ENCODE assay signal across 42 cellular contexts in the genomic region with DNA sequence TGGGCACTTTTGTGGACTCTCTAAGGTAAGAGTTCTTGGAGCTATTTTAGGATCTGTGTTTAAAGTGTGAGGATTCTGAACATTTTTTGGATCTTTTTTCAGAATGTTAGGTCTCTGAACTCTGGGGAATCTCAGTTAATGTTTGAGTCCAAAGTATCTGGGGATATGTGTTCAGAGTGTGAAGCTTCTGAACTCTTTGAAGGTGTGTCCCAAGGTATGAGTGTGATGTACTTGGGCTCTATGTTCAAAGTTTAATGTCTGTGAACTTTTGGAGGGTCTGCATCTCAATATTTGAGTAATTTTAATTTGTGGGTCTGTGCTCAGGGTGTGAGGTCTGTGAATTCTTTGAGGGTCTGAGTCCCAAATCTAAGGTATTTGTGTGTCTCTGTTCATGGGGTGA. TPM values are rescaled to one million over a fixed set of nuclear protein-coding genes. Genes with fewer than 3 reads are reported as not detected.
"Had no signal": no experiment of that assay in that cellular context is flagged by ENCODE, and none has a peak within 500 bp of the region (broad histone marks: within the 10 kb centered on the region; RNA-seq: fewer than 3 reads in every experiment).

No MANE protein-coding gene starts in this region.

- H3K9me3 ChIP-seq: adrenal gland, ascending aorta, body of pancreas had no signal

- H3K36me3 ChIP-seq: adrenal gland, ascending aorta, brain microvascular endothelial cell, breast epithelium, cardiac muscle cell had no signal

- H3K27ac ChIP-seq: adrenal gland, ascending aorta, body of pancreas, brain microvascular endothelial cell, breast epithelium, cardiac muscle cell had no signal

- H3K4me3 ChIP-seq: adrenal gland, ascending aorta, body of pancreas, breast epithelium, cardiac muscle cell had no signal

- ATAC-seq: activated naive CD4-positive, alpha-beta T cell treated with anti-CD3 and anti-CD28 coated beads, Interleukin-2, amount 50 U/mL, for 72 hours; activated naive CD8-positive, alpha-beta T cell treated with anti-CD3 and anti-CD28 coated beads, Interleukin-2, amount 50 U/mL, for 24 hours; activated T-cell treated with anti-CD3 and anti-CD28 coated beads, Interleukin-2, amount 50 U/mL, for 4 hours; activated T-cell treated with anti-CD3 and anti-CD28 coated beads, Interleukin-2, amount 50 U/mL, for 72 hours; activated T-helper 17 cell treated with anti-CD3 and anti-CD28 coated beads, Interleukin-2, amount 50 U/mL, for 72 hours; body of pancreas had no signal

- H3K4me1 ChIP-seq: adrenal gland, ascending aorta, body of pancreas, breast epithelium had no signal

- H3K36me3 Mint-ChIP-seq: activated naive CD4-positive, alpha-beta T cell treated with anti-CD3 and anti-CD28 coated beads, Interleukin-2, amount 10 ng/mL, durations not matched to agents 7 days and 5 days; activated naive CD4-positive, alpha-beta T cell treated with anti-CD3 and anti-CD28 coated beads, Interleukin-2, amount 50 U/mL, for 24 hours; activated naive CD4-positive, alpha-beta T cell treated with anti-CD3 and anti-CD28 coated beads, Interleukin-2, amount 50 U/mL, for 72 hours; activated naive CD8-positive, alpha-beta T cell; activated naive CD8-positive, alpha-beta T cell treated with anti-CD3 and anti-CD28 coated beads for 36 hours; activated naive CD8-positive, alpha-beta T cell treated with anti-CD3 and anti-CD28 coated beads, Interleukin-2, amount 10 ng/mL, durations not matched to agents 7 days and 5 days; brain had no signal

- H3K9me3 Mint-ChIP-seq: activated naive CD4-positive, alpha-beta T cell treated with anti-CD3 and anti-CD28 coated beads for 36 hours; activated naive CD4-positive, alpha-beta T cell treated with anti-CD3 and anti-CD28 coated beads, Interleukin-2, amount 10 ng/mL, durations not matched to agents 7 days and 5 days; activated naive CD4-positive, alpha-beta T cell treated with anti-CD3 and anti-CD28 coated beads, Interleukin-2, amount 50 U/mL, for 24 hours; activated naive CD4-positive, alpha-beta T cell treated with anti-CD3 and anti-CD28 coated beads, Interleukin-2, amount 50 U/mL, for 72 hours; activated naive CD8-positive, alpha-beta T cell treated with anti-CD3 and anti-CD28 coated beads, Interleukin-2, amount 10 ng/mL, durations not matched to agents 7 days and 5 days; activated naive CD8-positive, alpha-beta T cell treated with anti-CD3 and anti-CD28 coated beads, Interleukin-2, amount 50 U/mL, for 24 hours; activated T-cell treated with anti-CD3 and anti-CD28 coated beads, Interleukin-2, amount 50 U/mL, for 24 hours; activated T-cell treated with anti-CD3 and anti-CD28 coated beads, Interleukin-2, amount 50 U/mL, for 4 hours; activated T-cell treated with anti-CD3 and anti-CD28 coated beads, Interleukin-2, amount 50 U/mL, for 72 hours; activated T-helper 1 cell treated with anti-CD3 and anti-CD28 coated beads, Interleukin-12 subunit alpha, Interleukin-12 subunit beta, Interleukin-2, Interleukin-4 antibody, amounts not matched to agents 30 ng/mL and 10 ng/mL and 1 ng/mL, durations not matched to agents 14 hours and 24 hours and 36 hours; activated T-helper 17 cell treated with anti-CD3 and anti-CD28 coated beads, Interleukin-2, amount 50 U/mL, for 72 hours; activated T-helper 2 cell treated with anti-CD3 and anti-CD28 coated beads, Interferon-gamma antibody, Interleukin-2, Interleukin-4, amounts not matched to agents 10 μg/mL and 5 μg/mL and 100 μg/mL, durations not matched to agents 14 hours and 24 hours and 36 hours; central memory CD8-positive, alpha-beta T cell had no signal

- H3K27ac Mint-ChIP-seq: activated naive CD4-positive, alpha-beta T cell treated with anti-CD3 and anti-CD28 coated beads for 36 hours; activated naive CD4-positive, alpha-beta T cell treated with anti-CD3 and anti-CD28 coated beads, Interleukin-2, amount 10 ng/mL, durations not matched to agents 7 days and 5 days; activated naive CD4-positive, alpha-beta T cell treated with anti-CD3 and anti-CD28 coated beads, Interleukin-2, amount 50 U/mL, for 24 hours; activated naive CD4-positive, alpha-beta T cell treated with anti-CD3 and anti-CD28 coated beads, Interleukin-2, amount 50 U/mL, for 72 hours; activated naive CD8-positive, alpha-beta T cell; activated naive CD8-positive, alpha-beta T cell treated with anti-CD3 and anti-CD28 coated beads for 36 hours; activated naive CD8-positive, alpha-beta T cell treated with anti-CD3 and anti-CD28 coated beads, Interleukin-2, amount 10 ng/mL, durations not matched to agents 7 days and 5 days; activated naive CD8-positive, alpha-beta T cell treated with anti-CD3 and anti-CD28 coated beads, Interleukin-2, amount 50 U/mL, for 24 hours; activated T-cell treated with anti-CD3 and anti-CD28 coated beads, Interleukin-2, amount 50 U/mL, for 24 hours; activated T-cell treated with anti-CD3 and anti-CD28 coated beads, Interleukin-2, amount 50 U/mL, for 72 hours; activated T-helper 1 cell treated with anti-CD3 and anti-CD28 coated beads, Interleukin-12 subunit alpha, Interleukin-12 subunit beta, Interleukin-2, Interleukin-4 antibody, amounts not matched to agents 30 ng/mL and 10 ng/mL and 1 ng/mL, durations not matched to agents 14 hours and 24 hours and 36 hours; activated T-helper 17 cell treated with anti-CD3 and anti-CD28 coated beads, Interleukin-2, amount 50 U/mL, for 72 hours; activated T-helper 2 cell treated with anti-CD3 and anti-CD28 coated beads, Interferon-gamma antibody, Interleukin-2, Interleukin-4, amounts not matched to agents 10 μg/mL and 5 μg/mL and 100 μg/mL, durations not matched to agents 14 hours and 24 hours and 36 hours; brain had no signal

- DNase-seq: activated effector memory CD4-positive, alpha-beta T cell treated with anti-CD3 and anti-CD28 coated beads, Interleukin-2, amount 50 U/mL, for 16 hours; activated effector memory CD4-positive, alpha-beta T cell treated with Interleukin-2 at 50 U/mL for 16 hours; activated gamma-delta T cell; activated gamma-delta T cell treated with Interleukin-2 at 50 U/mL for 16 hours; activated naive CD4-positive, alpha-beta T cell; activated naive CD4-positive, alpha-beta T cell treated with anti-CD3 and anti-CD28 coated beads for 36 hours; activated naive CD4-positive, alpha-beta T cell treated with anti-CD3 and anti-CD28 coated beads, Interleukin-2, amount 10 ng/mL, durations not matched to agents 7 days and 5 days; activated naive CD4-positive, alpha-beta T cell treated with anti-CD3 and anti-CD28 coated beads, Interleukin-2, amount 50 U/mL, for 16 hours; activated naive CD4-positive, alpha-beta T cell treated with Interleukin-2 at 50 U/mL for 16 hours; activated naive CD8-positive, alpha-beta T cell treated with anti-CD3 and anti-CD28 coated beads for 36 hours; activated naive CD8-positive, alpha-beta T cell treated with anti-CD3 and anti-CD28 coated beads, Interleukin-2, amount 10 ng/mL, durations not matched to agents 7 days and 5 days; activated naive CD8-positive, alpha-beta T cell treated with anti-CD3 and anti-CD28 coated beads, Interleukin-2, amount 50 U/mL, for 24 hours; activated T-cell treated with anti-CD3 and anti-CD28 coated beads, Interleukin-2, amount 50 U/mL, for 1 hour; activated T-cell treated with anti-CD3 and anti-CD28 coated beads, Interleukin-2, amount 50 U/mL, for 24 hours; activated T-cell treated with anti-CD3 and anti-CD28 coated beads, Interleukin-2, amount 50 U/mL, for 4 hours; activated T-cell treated with anti-CD3 and anti-CD28 coated beads, Interleukin-2, amount 50 U/mL, for 48 hours; activated T-cell treated with anti-CD3 and anti-CD28 coated beads, Interleukin-2, amount 50 U/mL, for 72 hours; adrenal gland; amniotic stem cell; amygdala; anterior cingulate cortex; aorta; body of pancreas; brain microvascular endothelial cell; central memory CD4-positive, alpha-beta T cell; cerebellar nuclear complex had no signal

- H3K4me1 Mint-ChIP-seq: activated naive CD4-positive, alpha-beta T cell treated with anti-CD3 and anti-CD28 coated beads, Interleukin-2, amount 10 ng/mL, durations not matched to agents 7 days and 5 days; activated naive CD4-positive, alpha-beta T cell treated with anti-CD3 and anti-CD28 coated beads, Interleukin-2, amount 50 U/mL, for 24 hours; activated naive CD8-positive, alpha-beta T cell treated with anti-CD3 and anti-CD28 coated beads for 36 hours; activated naive CD8-positive, alpha-beta T cell treated with anti-CD3 and anti-CD28 coated beads, Interleukin-2, amount 10 ng/mL, durations not matched to agents 7 days and 5 days; activated naive CD8-positive, alpha-beta T cell treated with anti-CD3 and anti-CD28 coated beads, Interleukin-2, amount 50 U/mL, for 24 hours; activated T-helper 17 cell treated with anti-CD3 and anti-CD28 coated beads, Interleukin-2, amount 50 U/mL, for 72 hours; brain; central memory CD8-positive, alpha-beta T cell had no signal

- FAIRE-seq: bronchial epithelial cell had no signal

- H3K27me3 Mint-ChIP-seq: activated naive CD8-positive, alpha-beta T cell; activated naive CD8-positive, alpha-beta T cell treated with anti-CD3 and anti-CD28 coated beads for 36 hours; activated naive CD8-positive, alpha-beta T cell treated with anti-CD3 and anti-CD28 coated beads, Interleukin-2, amount 10 ng/mL, durations not matched to agents 7 days and 5 days; activated T-cell treated with anti-CD3 and anti-CD28 coated beads, Interleukin-2, amount 50 U/mL, for 24 hours; brain; central memory CD8-positive, alpha-beta T cell had no signal

- H3K27me3 ChIP-seq: ascending aorta, body of pancreas, brain microvascular endothelial cell, cardiac muscle cell had no signal

- H3K4me3 Mint-ChIP-seq: activated naive CD4-positive, alpha-beta T cell treated with anti-CD3 and anti-CD28 coated beads for 36 hours; activated naive CD4-positive, alpha-beta T cell treated with anti-CD3 and anti-CD28 coated beads, Interleukin-2, amount 10 ng/mL, durations not matched to agents 7 days and 5 days; activated naive CD4-positive, alpha-beta T cell treated with anti-CD3 and anti-CD28 coated beads, Interleukin-2, amount 50 U/mL, for 24 hours; activated naive CD8-positive, alpha-beta T cell; activated naive CD8-positive, alpha-beta T cell treated with anti-CD3 and anti-CD28 coated beads for 36 hours; activated naive CD8-positive, alpha-beta T cell treated with anti-CD3 and anti-CD28 coated beads, Interleukin-2, amount 10 ng/mL, durations not matched to agents 7 days and 5 days; activated naive CD8-positive, alpha-beta T cell treated with anti-CD3 and anti-CD28 coated beads, Interleukin-2, amount 50 U/mL, for 24 hours; activated T-cell treated with anti-CD3 and anti-CD28 coated beads, Interleukin-2, amount 50 U/mL, for 24 hours; activated T-cell treated with anti-CD3 and anti-CD28 coated beads, Interleukin-2, amount 50 U/mL, for 4 hours; activated T-cell treated with anti-CD3 and anti-CD28 coated beads, Interleukin-2, amount 50 U/mL, for 72 hours; activated T-helper 1 cell treated with anti-CD3 and anti-CD28 coated beads, Interleukin-12 subunit alpha, Interleukin-12 subunit beta, Interleukin-2, Interleukin-4 antibody, amounts not matched to agents 30 ng/mL and 10 ng/mL and 1 ng/mL, durations not matched to agents 14 hours and 24 hours and 36 hours; activated T-helper 17 cell treated with anti-CD3 and anti-CD28 coated beads, Interleukin-2, amount 50 U/mL, for 72 hours; brain; central memory CD8-positive, alpha-beta T cell had no signal

RNA-seq across cellular contexts. Expression of gene PAGE4, which starts 35.4 kb away (rescaled TPM):
- total RNA-seq: activated naive CD4-positive, alpha-beta T cell treated with anti-CD3 and anti-CD28 coated beads for 36 hours; activated naive CD4-positive, alpha-beta T cell treated with anti-CD3 and anti-CD28 coated beads, Interleukin-2, amount 50 U/mL, for 72 hours; activated naive CD8-positive, alpha-beta T cell treated with anti-CD3 and anti-CD28 coated beads for 36 hours; activated naive CD8-positive, alpha-beta T cell treated with anti-CD3 and anti-CD28 coated beads, Interleukin-2, amount 10 ng/mL, durations not matched to agents 7 days and 5 days; activated T-cell treated with anti-CD3 and anti-CD28 coated beads, Interleukin-2, amount 50 U/mL, for 4 hours; activated T-cell treated with anti-CD3 and anti-CD28 coated beads, Interleukin-2, amount 50 U/mL, for 72 hours; activated T-helper 1 cell treated with anti-CD3 and anti-CD28 coated beads, Interleukin-12 subunit alpha, Interleukin-12 subunit beta, Interleukin-2, Interleukin-4 antibody, amounts not matched to agents 30 ng/mL and 10 ng/mL and 1 ng/mL, durations not matched to agents 14 hours and 24 hours and 36 hours; activated T-helper 17 cell treated with anti-CD3 and anti-CD28 coated beads, Interleukin-2, amount 50 U/mL, for 72 hours; activated T-helper 2 cell treated with anti-CD3 and anti-CD28 coated beads, Interferon-gamma antibody, Interleukin-2, Interleukin-4, amounts not matched to agents 10 μg/mL and 5 μg/mL and 100 μg/mL, durations not matched to agents 14 hours and 24 hours and 36 hours; aorta; ascending aorta; body of pancreas; breast epithelium; bronchial epithelial cell; cardiac muscle cell; cardiac septum; cerebellum; chondrocyte had no signal
- polyA plus RNA-seq: adipose tissue, aorta, cardiac muscle cell had no signal
